Comparison of ENCODE assay signal across 7 cellular contexts in genomic region chr15:64894395-64895056, GRCh38. TPM values are rescaled to one million over a fixed set of nuclear protein-coding genes. Genes with fewer than 3 reads are reported as not detected.
A peak's percentile ranks its signal among the peaks of the same experiment; 100 is the strongest.
DNase-seq lines count a peak whose midpoint lies in the region; ATAC-seq and TF ChIP-seq lines count a peak whose summit lies in the region.

No MANE protein-coding gene starts in this region.

- ATAC-seq in GM19452 (IDR thresholded peaks at IDR 0.05; ENCODE audit: unreplicated experiment): peak; percentile 25
- ATAC-seq in IMR-90 (ENCODE audit: low read depth): no peak
- no peak for ATAC-seq in gastroesophageal sphincter
- ATAC-seq in HG03457 (IDR thresholded peaks at IDR 0.05; ENCODE audit: unreplicated experiment): no peak

- no peak for TF ChIP-seq CTCF in IMR-90 (conservative IDR thresholded peaks at IDR 0.05; ENCODE audit: low read depth, low read length)
- TF ChIP-seq CTCF in gastroesophageal sphincter (IDR thresholded peaks at IDR 0.05): no peak
- no peak for TF ChIP-seq CTCF in sigmoid colon (IDR thresholded peaks at IDR 0.05)

- no peak for DNase-seq in IMR-90
- peak; percentile 56 for DNase-seq in activated T-cell treated with anti-CD3 and anti-CD28 coated beads for 24 hours (ENCODE audit: low read depth)
- peak; percentile 70 for DNase-seq in sigmoid colon
- DNase-seq in SHP77 (lab: John Stamatoyannopoulos, UW): no peak

- no peak for TF ChIP-seq RAD21 in IMR-90 (IDR thresholded peaks at IDR 0.05; ENCODE audit: low read length)

- H2AFZ ChIP-seq in IMR-90 (replicated peaks; ENCODE audit: low read length, poor library complexity): peak overlapping the region; percentile 95

- peak overlapping the region; percentile 65 for H3K18ac ChIP-seq in IMR-90 (ENCODE audit: low read depth, low read length)

- H3K56ac ChIP-seq in IMR-90 (ENCODE audit: extremely low read depth, insufficient read depth, low read length): no peak overlapping the region

- H3K27me3 ChIP-seq in IMR-90 (ENCODE audit: control insufficient read depth, insufficient read depth, low read length): no peaks in the 10 kb centered on the region
- no peaks in the 10 kb centered on the region for H3K27me3 ChIP-seq in gastroesophageal sphincter
- no peaks in the 10 kb centered on the region for H3K27me3 ChIP-seq in sigmoid colon

- no peak overlapping the region for H3K4me3 ChIP-seq in IMR-90 (ENCODE audit: insufficient read depth, low read depth, low read length)
- peak overlapping the region in 1 of 2 donors; percentile 36 for H3K4me3 ChIP-seq in gastroesophageal sphincter
- peak overlapping the region in 3 of 4 donors; percentile 24 to 41 (median 40) for H3K4me3 ChIP-seq in sigmoid colon

- no peaks in the 10 kb centered on the region for H3K9me3 ChIP-seq in IMR-90 (ENCODE audit: control insufficient read depth, insufficient read depth, low read length)
- H3K9me3 ChIP-seq in gastroesophageal sphincter: no peaks in the 10 kb centered on the region
- H3K9me3 ChIP-seq in sigmoid colon: no peaks in the 10 kb centered on the region

- H3K4me2 ChIP-seq in IMR-90 (ENCODE audit: low read depth, low read length): peak overlapping the region; percentile 53

- H2AK5ac ChIP-seq in IMR-90 (ENCODE audit: low read depth, low read length): peak overlapping the region; percentile 74

- peak overlapping the region; percentile 97 for H3K4ac ChIP-seq in IMR-90 (ENCODE audit: low read depth, low read length)

- H2BK15ac ChIP-seq in IMR-90 (ENCODE audit: low read depth, low read length): 0 out of 3 replicates have a peak overlapping the region, but pooled peaks have one; percentile 30

- H3K23ac ChIP-seq in IMR-90 (ENCODE audit: low read depth, low read length): peak overlapping the region; percentile 53

- peak overlapping the region; percentile 77 for H4K91ac ChIP-seq in IMR-90 (ENCODE audit: insufficient read depth, low read depth, low read length)

- peak overlapping the region; percentile 47 for H3K27ac ChIP-seq in IMR-90 (ENCODE audit: insufficient read depth, low read length)
- peak overlapping the region; percentile 32 to 79 (median 78) for H3K27ac ChIP-seq in gastroesophageal sphincter
- peak overlapping the region; percentile 77 to 85 (median 80) for H3K27ac ChIP-seq in sigmoid colon

- H3K36me3 ChIP-seq in IMR-90 (ENCODE audit: control insufficient read depth, insufficient read depth, low read length) (no peaks in the 10 kb centered on the region), gastroesophageal sphincter (no peaks in the 10 kb centered on the region), sigmoid colon (no peaks in the 10 kb centered on the region)

- H3K9me1 ChIP-seq in IMR-90 (ENCODE audit: insufficient read depth, low read length): peaks cover 42% of the 10 kb centered on the region

- H4K8ac ChIP-seq in IMR-90 (ENCODE audit: low read depth in 2 of 2, low read length in 2 of 2): peak overlapping the region; percentile 88

- peak overlapping the region; percentile 63 for H2BK5ac ChIP-seq in IMR-90 (ENCODE audit: low read depth, low read length, poor library complexity, severe bottlenecking)

- peak overlapping the region; percentile 43; the same call in 1 of the 2 replicates for H2BK20ac ChIP-seq in IMR-90 (ENCODE audit: low read depth, low read length)

- TF ChIP-seq EP300 in gastroesophageal sphincter (IDR thresholded peaks at IDR 0.05) (no peak), sigmoid colon (IDR thresholded peaks at IDR 0.05) (no peak)

- TF ChIP-seq POLR2A in IMR-90 (IDR thresholded peaks at IDR 0.05; ENCODE audit: low read depth, low read length) (no peak), gastroesophageal sphincter (IDR thresholded peaks at IDR 0.05) (no peak), sigmoid colon (IDR thresholded peaks at IDR 0.05) (no peak)

- CTCF ChIA-PET in IMR-90 (lab: Yijun Ruan, JAX): interaction anchor here (0.7 to 1.4 kb wide), 2 partner anchors 53 to 59 kb away, joined by 4 to 6 read pairs; no protein-coding TSS in a partner anchor

- H4K5ac ChIP-seq in IMR-90 (ENCODE audit: low read depth, low read length): peak overlapping the region; percentile 85

- intact Hi-C loops in IMR-90 (cut with micrococcal nuclease) (no loop called here), sigmoid colon (cut with DNase I) (loop anchor here (5.0 kb wide), 1 partner anchor 197 kb away; no protein-coding TSS in a partner anchor)

- H3K14ac ChIP-seq in IMR-90 (replicated peaks; ENCODE audit: low read depth, low read length): peak overlapping the region; percentile 93; the same call in 1 of the 2 replicates

- 73% methylated on average over 4 of the region's 20 CpGs; no CpG with 5 or more reads in 1 of the 2 experiments for WGBS in IMR-90 (ENCODE audit: extremely low coverage in 2 of 2, insufficient read length in 1 of 2), 2 experiments
- WGBS in gastroesophageal sphincter (ENCODE audit: low coverage in 1 of 2), 2 donors: 50% methylated on average over 4 of the region's 20 CpGs; no CpG with 5 or more reads in 1 of the 2 donors
- WGBS in sigmoid colon, 2 donors: 31 to 70% methylated on average over 20 of the region's 20 CpGs

- BruUV-seq in IMR-90 (replicated peaks; lab: Mats Ljungman, UMichigan): no TSS peak

- dilution Hi-C loops in IMR-90 (cut with HindIII; ENCODE audit: low sequenced_read_pairs, unreplicated experiment): no loop called here

- H2BK120ac ChIP-seq in IMR-90 (ENCODE audit: low read depth, low read length): peak overlapping the region; percentile 89

- peak overlapping the region; percentile 77 for H2AK9ac ChIP-seq in IMR-90 (replicated peaks; ENCODE audit: low read depth, low read length, poor library complexity)

- 0 out of 2 replicates have a peak overlapping the region, but pooled peaks have one; percentile 8 for H3K9ac ChIP-seq in IMR-90 (ENCODE audit: low read depth, low read length)

- H3K4me1 ChIP-seq in IMR-90 (ENCODE audit: control insufficient read depth, insufficient read depth, low read length) (peaks cover 43% of the 10 kb centered on the region), gastroesophageal sphincter (peaks cover 0 to 63% (median 30%) of the 10 kb centered on the region in 3 donors), sigmoid colon (peaks cover 0 to 50% (median 39%) of the 10 kb centered on the region in 4 donors)

- in situ Hi-C loops in IMR-90 (cut with MboI; ENCODE audit: low sequenced_read_pairs): no loop called here

- no peaks in the 10 kb centered on the region for H4K20me1 ChIP-seq in IMR-90 (ENCODE audit: insufficient read depth, low read length)

- POLR2A ChIA-PET in IMR-90 (lab: Charles Lee; ENCODE audit: unreplicated experiment): interaction anchor here (0.5 kb wide), 1 partner anchor 9 kb away, joined by 3 read pairs; no protein-coding TSS in a partner anchor

- peaks cover 0 to 26% of the 10 kb centered on the region in 2 experiments; a peak in 2 of 4 replicates for H3K79me1 ChIP-seq in IMR-90 (ENCODE audit: low read depth in 1 of 2, low read length in 2 of 2)

TF ChIP-seq in IMR-90, 13 proteins besides CTCF, POLR2A, EP300 and RAD21:
- TF ChIP-seq MXI1 (IDR thresholded peaks at IDR 0.05; ENCODE audit: borderline replicate concordance, low read depth, low read length): no peak
- TF ChIP-seq SMC3 (IDR thresholded peaks at IDR 0.05; ENCODE audit: low read depth, low read length): no peak
- TF ChIP-seq MAFK (IDR thresholded peaks at IDR 0.05; ENCODE audit: low read depth, low read length): no peak
- no peak for TF ChIP-seq ELK1 (IDR thresholded peaks at IDR 0.05; ENCODE audit: borderline replicate concordance, low read depth, low read length)
- TF ChIP-seq NFE2L2 (IDR thresholded peaks at IDR 0.05; ENCODE audit: low read depth, low read length): no peak
- no peak for TF ChIP-seq CHD1 (IDR thresholded peaks at IDR 0.05; ENCODE audit: low read depth, low read length)
- no peak for TF ChIP-seq CEBPB (IDR thresholded peaks at IDR 0.05; ENCODE audit: low read depth, low read length)
- no peak for TF ChIP-seq FOS (IDR thresholded peaks at IDR 0.05; ENCODE audit: low read depth, low read length)
- TF ChIP-seq BHLHE40 (IDR thresholded peaks at IDR 0.05; ENCODE audit: low read depth, low read length): no peak
- no peak for TF ChIP-seq USF2 (IDR thresholded peaks at IDR 0.05; ENCODE audit: low read depth, low read length)

RNA-seq across cellular contexts. Expression of gene ANKDD1A, which starts 17.2 kb away (rescaled TPM):
- total RNA-seq in IMR-90 (2012; rRNA removed): 2.8 and 3.6 TPM in 2 replicates
- 3.0 and 4.9 TPM in 2 replicates for polyA plus RNA-seq in IMR-90 (2012; rRNA removed)
- 2.1 and 4.6 TPM in 2 replicates for polyA plus RNA-seq in IMR-90 (2012; cell fraction: cytosol; rRNA removed)
- polyA plus RNA-seq in IMR-90 (2012; cell fraction: nucleus; rRNA removed; ENCODE audit: low replicate concordance): 9.8 and 13.4 TPM in 2 replicates
- 10 to 100 TPM in 2 of 4 donors, 1 to 10 TPM in 2; 4.6 to 15.6 (median 8.5) TPM for total RNA-seq in gastroesophageal sphincter
- total RNA-seq in sigmoid colon: 1 to 10 TPM; 4.9 to 9.4 (median 8.0) TPM
- polyA plus RNA-seq in sigmoid colon: 1 to 10 TPM in 1 of 3 donors, under 1 TPM in 1, not detected in 1; 0.60 to 1.1 TPM

RNA-seq across cellular contexts. Expression of gene PLEKHO2, which starts 52.8 kb away (rescaled TPM):
- total RNA-seq in IMR-90 (2012; rRNA removed) (18.6 and 19.0 TPM in 2 replicates), gastroesophageal sphincter (10 to 100 TPM; 27.1 to 47.9 (median 43.1) TPM), sigmoid colon (10 to 100 TPM; 20.1 to 43.4 (median 23.0) TPM)
- polyA plus RNA-seq in IMR-90 (2012; rRNA removed) (22.5 and 24.6 TPM in 2 replicates), sigmoid colon (10 to 100 TPM; 11.4 to 17.9 (median 12.7) TPM)
- 12.6 and 25.0 TPM in 2 replicates for polyA plus RNA-seq in IMR-90 (2012; cell fraction: cytosol; rRNA removed)
- polyA plus RNA-seq in IMR-90 (2012; cell fraction: nucleus; rRNA removed; ENCODE audit: low replicate concordance): 37.2 and 43.5 TPM in 2 replicates

Comparison
In these comparisons a context has a peak if more than half of its experiments do, and no peak if none do; other contexts are left out.
1. DNase-seq: peak in activated T-cell treated with anti-CD3 and anti-CD28 coated beads for 24 hours (single experiment) and sigmoid colon (single experiment); none in IMR-90 (single experiment) and SHP77 (0 of 2).
2. Peak in every context shown above with its lines, with median percentiles within 50 percentile points of each other: H3K27ac ChIP-seq.